ENCODE assay signal across 10 cellular contexts in the genomic region with DNA sequence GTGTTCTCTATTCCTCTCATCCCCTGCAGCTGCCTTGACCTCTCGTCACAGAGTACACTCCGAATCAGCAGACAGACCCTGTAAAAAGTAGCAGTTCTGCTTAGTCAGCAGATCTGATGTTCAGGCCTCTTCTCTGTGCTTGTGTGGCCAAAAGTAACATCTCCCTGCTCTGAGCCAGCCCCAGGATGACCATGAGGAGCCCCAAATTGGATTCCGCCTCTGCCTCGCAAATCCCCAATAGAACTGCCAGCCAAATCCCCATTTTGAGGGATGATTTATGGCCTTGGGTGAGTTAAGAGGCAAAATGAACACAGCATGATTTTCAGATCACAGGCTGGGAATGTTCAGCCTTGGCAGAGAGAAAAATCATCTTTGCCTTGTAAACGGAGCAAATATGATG.
DNase-seq lines count a peak whose midpoint lies in the region; ATAC-seq and TF ChIP-seq lines count a peak whose summit lies in the region.
"Had no signal": no experiment of that assay in that cellular context is flagged by ENCODE, and none has a peak within 500 bp of the region (broad histone marks: within the 10 kb centered on the region; RNA-seq: fewer than 3 reads in every experiment).

No MANE protein-coding gene starts in this region.

- H3K27ac ChIP-seq in esophagus muscularis mucosa (replicated peaks in 1 of 4) (peak overlapping the region; percentile 84 to 92 (median 90)), thyroid gland (peak overlapping the region; percentile 93 to 96 (median 94))

- no peaks in the 10 kb centered on the region for H3K9me3 Mint-ChIP-seq in mesothelial cell of epicardium

- no peaks in the 10 kb centered on the region for H3K36me3 Mint-ChIP-seq in mesothelial cell of epicardium

- H3K4me1 Mint-ChIP-seq in mesothelial cell of epicardium: peaks cover 26% of the 10 kb centered on the region

- TF ChIP-seq CTCF in esophagus muscularis mucosa (IDR thresholded peaks at IDR 0.05) (no peak), mesothelial cell of epicardium (IDR thresholded peaks at IDR 0.05; ENCODE audit: unreplicated experiment) (no peak), thyroid gland (IDR thresholded peaks at IDR 0.05) (no peak)

- H3K4me1 ChIP-seq in esophagus muscularis mucosa: peaks cover 54 to 70% (median 64%) of the 10 kb centered on the region in 4 donors
- H3K4me1 ChIP-seq in thyroid gland: peaks cover 27 to 50% of the 10 kb centered on the region in 2 donors

- H3K27me3 ChIP-seq in esophagus muscularis mucosa (no peaks in the 10 kb centered on the region), thyroid gland (no peaks in the 10 kb centered on the region)

- no peak overlapping the region for H3K4me3 Mint-ChIP-seq in mesothelial cell of epicardium

- H3K36me3 ChIP-seq in esophagus muscularis mucosa (no peaks in the 10 kb centered on the region), thyroid gland (no peaks in the 10 kb centered on the region)

- no peaks in the 10 kb centered on the region for H3K27me3 Mint-ChIP-seq in mesothelial cell of epicardium (ENCODE audit: low read depth)

- WGBS in esophagus muscularis mucosa: 46% methylated on average over 5 of the region's 5 CpGs
- WGBS in thyroid gland, 2 donors: 47 to 61% methylated on average over 5 of the region's 5 CpGs

- no peaks in the 10 kb centered on the region for H3K9me3 ChIP-seq in esophagus muscularis mucosa
- no peaks in the 10 kb centered on the region for H3K9me3 ChIP-seq in thyroid gland

- peak overlapping the region; percentile 7 for H3K27ac Mint-ChIP-seq in mesothelial cell of epicardium

- ATAC-seq in GM19351 (IDR thresholded peaks at IDR 0.05; ENCODE audit: unreplicated experiment): no peak

- intact Hi-C loops in esophagus muscularis mucosa (cut with DNase I) (loop anchor here (2.0 kb wide), 1 partner anchor 75 kb away; no protein-coding TSS in a partner anchor), thyroid gland (cut with DNase I) (loop anchor here (10.0 kb wide), 1 partner anchor 79 kb away; a partner anchor contains a TSS)

- peak; percentile 82 for DNase-seq in NCI-H446 treated with DMSO at 0.1 percent for 48 hours (lab: John Stamatoyannopoulos, UW)
- no peak for DNase-seq in esophagus muscularis mucosa (ENCODE audit: extremely low spot score)
- no peak for DNase-seq in mesothelial cell of epicardium (ENCODE audit: low spot score in 2 of 2, unreplicated experiment in 2 of 2)
- DNase-seq in thyroid gland: peak; percentile 38 to 46
- DNase-seq in HuH-7.5 (ENCODE audit: low spot score): no peak
- DNase-seq in HT-29 (ENCODE audit: low spot score): no peak
- DNase-seq in NCI-H748 treated with DMSO at 0.1 percent for 48 hours (lab: John Stamatoyannopoulos, UW): no peak
- DNase-seq: SHP77; stimulated activated CD4-positive, alpha-beta T cell treated with anti-CD3 and anti-CD28 coated beads, Interleukin-2, amount 100 ng/mL, for 48 hours had no signal

- TF ChIP-seq EP300 in esophagus muscularis mucosa (IDR thresholded peaks at IDR 0.05): no peak

- no peak for TF ChIP-seq POLR2A in esophagus muscularis mucosa (IDR thresholded peaks at IDR 0.05; ENCODE audit: low read depth)
- TF ChIP-seq POLR2A in thyroid gland (IDR thresholded peaks at IDR 0.05): no peak

- H3K4me3 ChIP-seq in esophagus muscularis mucosa (no peak overlapping the region), thyroid gland (replicated peaks in 1 of 3) (no peak overlapping the region)

Comparison
In these comparisons a context has a peak if more than half of its experiments do, and no peak if none do; other contexts are left out.
1. DNase-seq: peak in NCI-H446 treated with DMSO at 0.1 percent for 48 hours (single experiment) and thyroid gland (2 of 2); none in esophagus muscularis mucosa (single experiment), mesothelial cell of epicardium (0 of 2), HuH-7.5 (single experiment), HT-29 (single experiment) and NCI-H748 treated with DMSO at 0.1 percent for 48 hours (single experiment).